ENCODE assay signal across 8 cellular contexts in the genomic region with DNA sequence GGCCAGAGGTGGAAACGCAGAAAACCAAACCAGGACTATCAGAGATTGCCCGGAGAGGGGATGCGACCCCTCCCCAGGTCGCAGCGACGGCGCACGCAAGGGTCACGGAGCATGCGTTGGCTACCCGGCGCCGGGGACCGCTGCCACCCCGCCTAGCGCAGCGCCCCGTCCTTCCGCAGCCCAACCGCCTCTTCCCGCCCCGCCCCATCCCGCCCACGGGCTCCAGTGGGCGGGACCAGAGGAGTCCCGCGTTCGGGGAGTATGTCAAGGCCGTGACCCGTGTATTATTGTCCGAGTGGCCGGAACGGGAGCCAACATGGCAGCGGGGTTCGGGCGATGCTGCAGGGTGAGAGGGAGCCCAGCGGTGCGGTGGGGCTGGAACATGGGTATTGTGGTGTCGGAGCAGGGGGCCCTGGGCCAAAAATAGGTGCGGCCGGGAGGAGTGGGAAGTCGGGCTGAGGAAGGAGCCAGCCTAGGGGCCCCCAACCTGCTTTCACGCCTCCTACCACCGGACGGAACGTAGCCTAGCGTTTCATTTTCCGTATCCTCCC. TPM values are rescaled to one million over a fixed set of nuclear protein-coding genes. Genes with fewer than 3 reads are reported as not detected.
DNase-seq lines count a peak whose midpoint lies in the region; ATAC-seq lines count a peak whose summit lies in the region.

Gene ACADM, plus strand, starts transcription at position 238 of the 551 bp plus-strand sequence. Its CDS starts 79 bp downstream, at position 317.

- peak; percentile 90 for ATAC-seq in GM21717 (IDR thresholded peaks at IDR 0.05; ENCODE audit: unreplicated experiment)
- peak; percentile 91 to 95 for ATAC-seq in naive thymus-derived CD8-positive, alpha-beta T cell

- H3K4me1 Mint-ChIP-seq in naive thymus-derived CD8-positive, alpha-beta T cell: peaks cover 16 to 71% (median 60%) of the 10 kb centered on the region in 4 donors

- peak within 1 kb of the TSS; percentile 92 to 98 (median 97) for H3K27ac Mint-ChIP-seq in naive thymus-derived CD8-positive, alpha-beta T cell

- no peaks in the 10 kb centered on the region for H3K9me3 Mint-ChIP-seq in naive thymus-derived CD8-positive, alpha-beta T cell

- peak within 1 kb of the TSS; percentile 83 for H3K4me3 ChIP-seq in Jurkat, Clone E6-1 (ENCODE audit: low read length)

- H3K27me3 Mint-ChIP-seq in naive thymus-derived CD8-positive, alpha-beta T cell: no peaks in the 10 kb centered on the region

- peak; percentile 78 for DNase-seq in DMS79 treated with DMSO at 0.1 percent for 48 hours (lab: John Stamatoyannopoulos, UW)
- peak; percentile 79 for DNase-seq in Jurkat, Clone E6-1 (ENCODE audit: low read depth, low spot score)
- peak; percentile 89 for DNase-seq in RKO (ENCODE audit: low spot score)
- DNase-seq in activated T-helper 1 cell treated with anti-CD3 and anti-CD28 coated beads, Interleukin-2, amount 50 U/mL, for 16 hours (ENCODE audit: low read depth in 1 of 2, low spot score in 1 of 2): peak; percentile 57 to 80
- peak; percentile 81 for DNase-seq in fibroblast of gingiva (ENCODE audit: low read depth)
- peak in 9 of 10 donors; percentile 62 to 84 (median 78) for DNase-seq in naive thymus-derived CD8-positive, alpha-beta T cell
- peak; percentile 58 to 83 (median 71) for DNase-seq in stimulated activated naive CD4-positive, alpha-beta T cell (lab: John Stamatoyannopoulos, UW)

- H3K36me3 Mint-ChIP-seq in naive thymus-derived CD8-positive, alpha-beta T cell: peaks cover 0 to 3% (median 0%) of the 10 kb centered on the region in 3 donors

- POLR2A ChIA-PET in naive thymus-derived CD8-positive, alpha-beta T cell (lab: Charles Lee): interaction anchor here (1.8 kb wide), 1 partner anchor 61 kb away, joined by 8 read pairs; the partner anchor contains the start of gene RABGGTB

- H3K4me3 Mint-ChIP-seq in naive thymus-derived CD8-positive, alpha-beta T cell: peak within 1 kb of the TSS; percentile 95 to 99 (median 98)

RNA-seq across cellular contexts. Expression of gene ACADM, which starts in this region (rescaled TPM):
- polyA plus RNA-seq in Jurkat, Clone E6-1 (2012; ENCODE audit: insufficient read depth, insufficient read length): 128 TPM
- total RNA-seq in naive thymus-derived CD8-positive, alpha-beta T cell: 10 to 100 TPM; 29.7 to 33.1 TPM
- 10 to 100 TPM; 60.4 to 64.6 (median 63.2) TPM for polyA plus RNA-seq in naive thymus-derived CD8-positive, alpha-beta T cell

Comparison
In these comparisons a context has a peak if more than half of its experiments do, and no peak if none do; other contexts are left out.
1. Peak in every context shown above with its lines: DNase-seq, ATAC-seq and H3K4me3 ChIP-seq.